Comparison of ENCODE assay signal across 19 cellular contexts in genomic region chr4:140113653-140114052, GRCh38.
"Had no signal": no experiment of that assay in that cellular context is flagged by ENCODE, and none has a peak within 500 bp of the region (broad histone marks: within the 10 kb centered on the region; RNA-seq: fewer than 3 reads in every experiment).

No MANE protein-coding gene starts in this region.

- H3K27ac Mint-ChIP-seq: activated CD4-positive, alpha-beta memory T cell treated with anti-CD3 and anti-CD28 coated beads, Interleukin-2, amount 10 ng/mL, durations not matched to agents 7 days and 5 days; activated naive CD4-positive, alpha-beta T cell treated with anti-CD3 and anti-CD28 coated beads, Interleukin-2, amount 10 ng/mL, durations not matched to agents 7 days and 5 days; activated T-cell treated with anti-CD3 and anti-CD28 coated beads, Interleukin-2, amount 50 U/mL, for 24 hours; naive thymus-derived CD4-positive, alpha-beta T cell; type B pancreatic cell had no signal

- H3K4me1 ChIP-seq: gastrocnemius medialis had no signal

- H3K9me3 Mint-ChIP-seq: activated CD4-positive, alpha-beta memory T cell treated with anti-CD3 and anti-CD28 coated beads, Interleukin-2, amount 10 ng/mL, durations not matched to agents 7 days and 5 days; activated naive CD4-positive, alpha-beta T cell treated with anti-CD3 and anti-CD28 coated beads, Interleukin-2, amount 10 ng/mL, durations not matched to agents 7 days and 5 days; activated T-cell treated with anti-CD3 and anti-CD28 coated beads, Interleukin-2, amount 50 U/mL, for 24 hours; type B pancreatic cell had no signal

- H3K27me3 Mint-ChIP-seq: type B pancreatic cell had no signal

- H3K9me3 ChIP-seq: gastrocnemius medialis, heart left ventricle, mucosa of descending colon had no signal

- ATAC-seq: gastrocnemius medialis; heart left ventricle; mucosa of descending colon; naive thymus-derived CD4-positive, alpha-beta T cell had no signal

- H3K36me3 ChIP-seq: gastrocnemius medialis, heart left ventricle had no signal

- H3K4me3 ChIP-seq: gastrocnemius medialis, heart left ventricle, mucosa of descending colon had no signal

- H3K4me3 Mint-ChIP-seq: activated CD4-positive, alpha-beta memory T cell treated with anti-CD3 and anti-CD28 coated beads, Interleukin-2, amount 10 ng/mL, durations not matched to agents 7 days and 5 days; activated naive CD4-positive, alpha-beta T cell treated with anti-CD3 and anti-CD28 coated beads, Interleukin-2, amount 10 ng/mL, durations not matched to agents 7 days and 5 days; activated T-cell treated with anti-CD3 and anti-CD28 coated beads, Interleukin-2, amount 50 U/mL, for 24 hours; naive thymus-derived CD4-positive, alpha-beta T cell; type B pancreatic cell had no signal

- H3K27me3 ChIP-seq: gastrocnemius medialis, heart left ventricle had no signal

- FAIRE-seq: astrocyte, bronchial epithelial cell had no signal

- DNase-seq: activated CD4-positive, alpha-beta memory T cell treated with anti-CD3 and anti-CD28 coated beads, Interleukin-2, amount 10 ng/mL, durations not matched to agents 7 days and 5 days; activated CD4-positive, alpha-beta T cell treated with anti-CD3 and anti-CD28 coated beads for 4 hours; activated naive CD4-positive, alpha-beta T cell treated with anti-CD3 and anti-CD28 coated beads, Interleukin-2, amount 10 ng/mL, durations not matched to agents 7 days and 5 days; activated T-cell treated with anti-CD3 and anti-CD28 coated beads, Interleukin-2, amount 50 U/mL, for 24 hours; dermis blood vessel endothelial cell; gastrocnemius medialis; heart left ventricle; left cardiac atrium; mammary epithelial cell; mucosa of descending colon; naive thymus-derived CD4-positive, alpha-beta T cell; retina; stimulated activated CD4-positive, alpha-beta T cell treated with anti-CD3 and anti-CD28 coated beads, Interleukin-4, amount 100 ng/mL, for 24 hours; stimulated activated naive CD4-positive, alpha-beta T cell treated with Interleukin-2 at 50 U/mL for 16 hours; T-helper 2 cell had no signal

- H3K27ac ChIP-seq: epithelial cell of prostate, gastrocnemius medialis, heart left ventricle had no signal
